In genomic region chr20:48864738-48865318, GRCh38 we compare ENCODE assay signal across 23 cellular contexts.
"Had no signal": no experiment of that assay in that cellular context is flagged by ENCODE, and none has a peak within 500 bp of the region (broad histone marks: within the 10 kb centered on the region; RNA-seq: fewer than 3 reads in every experiment).

No MANE protein-coding gene starts in this region.

- H3K36me3 Mint-ChIP-seq: brain; natural killer cell treated with Interleukin-12 subunit alpha and Interleukin-12 subunit beta and Interleukin-15 and Interleukin-18, amount 100 ng/mL, for 72 hours; WTC11 had no signal

- H3K4me3 Mint-ChIP-seq: activated CD4-positive, alpha-beta T cell treated with anti-CD3 and anti-CD28 coated beads, Interleukin-2, amount 10 ng/mL, durations not matched to agents 24 days and 14 days; activated naive CD8-positive, alpha-beta T cell treated with anti-CD3 and anti-CD28 coated beads, Interleukin-2, amount 10 ng/mL, durations not matched to agents 7 days and 5 days; activated T-cell treated with anti-CD3 and anti-CD28 coated beads, Interleukin-2, amount 50 U/mL, for 72 hours; brain; natural killer cell treated with Interleukin-12 subunit alpha and Interleukin-12 subunit beta and Interleukin-15 and Interleukin-18, amount 100 ng/mL, for 72 hours; stimulated activated naive CD8-positive, alpha-beta T cell treated with anti-CD3 and anti-CD28 coated beads, Interleukin-15, Interleukin-2, amounts not matched to agents 100 ng/mL and 50 ng/mL, for 24 hours; T-helper 1 cell treated with Interleukin-12 subunit alpha and Interleukin-12 subunit beta and Interleukin-4 antibody, amounts not matched to agents 30 μg/mL and 1 μg/mL, for 36 hours; WTC11 had no signal

- H3K4me1 ChIP-seq: colonic mucosa, upper lobe of left lung had no signal

- H3K9me3 Mint-ChIP-seq: activated T-cell treated with anti-CD3 and anti-CD28 coated beads, Interleukin-2, amount 50 U/mL, for 72 hours; natural killer cell treated with Interleukin-12 subunit alpha and Interleukin-12 subunit beta and Interleukin-15 and Interleukin-18, amount 100 ng/mL, for 72 hours; stimulated activated naive CD8-positive, alpha-beta T cell treated with anti-CD3 and anti-CD28 coated beads, Interleukin-15, Interleukin-2, amounts not matched to agents 100 ng/mL and 50 ng/mL, for 24 hours had no signal

- ATAC-seq: activated T-cell treated with anti-CD3 and anti-CD28 coated beads, Interleukin-2, amount 50 U/mL, for 72 hours; esophagus mucosa; left ventricle myocardium superior; natural killer cell treated with Interleukin-12 subunit alpha and Interleukin-12 subunit beta and Interleukin-15 and Interleukin-18, amount 100 ng/mL, for 72 hours; right cardiac atrium; WTC11 had no signal

- FAIRE-seq: small intestine had no signal

- H3K4me3 ChIP-seq: colonic mucosa, upper lobe of left lung had no signal

- H3K27me3 Mint-ChIP-seq: natural killer cell treated with Interleukin-12 subunit alpha and Interleukin-12 subunit beta and Interleukin-15 and Interleukin-18, amount 100 ng/mL, for 72 hours; stimulated activated naive CD8-positive, alpha-beta T cell treated with anti-CD3 and anti-CD28 coated beads, Interleukin-15, Interleukin-2, amounts not matched to agents 100 ng/mL and 50 ng/mL, for 24 hours had no signal

- H3K9me3 ChIP-seq: colonic mucosa, upper lobe of left lung had no signal

- H3K4me1 Mint-ChIP-seq: brain, WTC11 had no signal

- H3K27me3 ChIP-seq: colonic mucosa, upper lobe of left lung had no signal

- H3K27ac ChIP-seq: colonic mucosa, upper lobe of left lung had no signal

- DNase-seq: activated CD4-positive, alpha-beta T cell treated with anti-CD3 and anti-CD28 coated beads, Interleukin-2, amount 10 ng/mL, durations not matched to agents 24 days and 14 days; activated CD8-positive, alpha-beta memory T cell treated with anti-CD3 and anti-CD28 coated beads, Interleukin-2, amount 50 U/mL, for 48 hours; activated gamma-delta T cell treated with Interleukin-2 at 50 U/mL for 16 hours; activated naive CD8-positive, alpha-beta T cell treated with anti-CD3 and anti-CD28 coated beads, Interleukin-2, amount 10 ng/mL, durations not matched to agents 7 days and 5 days; activated T-cell treated with anti-CD3 and anti-CD28 coated beads, Interleukin-2, amount 50 U/mL, for 72 hours; central memory CD4-positive, alpha-beta T cell; colonic mucosa; glutamatergic neuron; hypothalamus; left ventricle myocardium superior; mesenchymal stem cell; right cardiac atrium; small intestine; stimulated activated CD4-positive, alpha-beta T cell treated with anti-CD3 and anti-CD28 coated beads, Interleukin-4, amount 100 ng/mL, for 24 hours; stimulated activated CD8-positive, alpha-beta memory T cell treated with anti-CD3 and anti-CD28 coated beads, Interleukin-4, amount 100 ng/mL, for 48 hours; upper lobe of left lung had no signal

- H3K27ac Mint-ChIP-seq: activated CD4-positive, alpha-beta T cell treated with anti-CD3 and anti-CD28 coated beads, Interleukin-2, amount 10 ng/mL, durations not matched to agents 24 days and 14 days; activated naive CD8-positive, alpha-beta T cell treated with anti-CD3 and anti-CD28 coated beads, Interleukin-2, amount 10 ng/mL, durations not matched to agents 7 days and 5 days; activated T-cell treated with anti-CD3 and anti-CD28 coated beads, Interleukin-2, amount 50 U/mL, for 72 hours; brain; progenitor cell of endocrine pancreas; stimulated activated naive CD8-positive, alpha-beta T cell treated with anti-CD3 and anti-CD28 coated beads, Interleukin-15, Interleukin-2, amounts not matched to agents 100 ng/mL and 50 ng/mL, for 24 hours; T-helper 1 cell treated with Interleukin-12 subunit alpha and Interleukin-12 subunit beta and Interleukin-4 antibody, amounts not matched to agents 30 μg/mL and 1 μg/mL, for 36 hours; WTC11 had no signal

- H3K36me3 ChIP-seq: colonic mucosa, upper lobe of left lung had no signal
